18 cellular contexts compared by ENCODE assay signal in genomic region chr15:57313134-57313483, GRCh38.
"Had no signal": no experiment of that assay in that cellular context is flagged by ENCODE, and none has a peak within 500 bp of the region (broad histone marks: within the 10 kb centered on the region; RNA-seq: fewer than 3 reads in every experiment).

No MANE protein-coding gene starts in this region.

- H3K36me3 ChIP-seq: ascending aorta, gastroesophageal sphincter, suprapubic skin, upper lobe of right lung, WERI-Rb-1 had no signal

- DNase-seq: activated CD4-positive, alpha-beta memory T cell treated with anti-CD3 and anti-CD28 coated beads, Interleukin-2, amount 10 ng/mL, durations not matched to agents 7 days and 5 days; activated CD4-positive, alpha-beta T cell treated with anti-CD3 and anti-CD28 coated beads for 36 hours; activated naive CD8-positive, alpha-beta T cell treated with anti-CD3 and anti-CD28 coated beads, Interleukin-2, amount 50 U/mL, for 24 hours; activated T-cell treated with anti-CD3 and anti-CD28 coated beads, Interleukin-2, amount 50 U/mL, for 48 hours; cortex of kidney; effector memory CD8-positive, alpha-beta T cell; hippocampal formation; stimulated activated naive CD4-positive, alpha-beta T cell treated with Interleukin-2 at 50 U/mL for 16 hours; T-helper 1 cell; upper lobe of right lung; WERI-Rb-1 had no signal

- H3K27me3 ChIP-seq: ascending aorta, gastroesophageal sphincter, suprapubic skin, upper lobe of right lung had no signal

- H3K27ac ChIP-seq: ascending aorta, epithelial cell of prostate, gastroesophageal sphincter, SK-N-MC, suprapubic skin, upper lobe of right lung, WERI-Rb-1 had no signal

- ATAC-seq: activated CD4-positive, alpha-beta T cell treated with anti-CD3 and anti-CD28 coated beads for 36 hours; activated naive CD8-positive, alpha-beta T cell treated with anti-CD3 and anti-CD28 coated beads, Interleukin-2, amount 50 U/mL, for 24 hours; effector memory CD8-positive, alpha-beta T cell; gastroesophageal sphincter; upper lobe of right lung had no signal

- H3K4me3 ChIP-seq: ascending aorta, gastroesophageal sphincter, lung, SK-N-MC, smooth muscle cell, suprapubic skin, upper lobe of right lung had no signal

- H3K9me3 ChIP-seq: ascending aorta, gastroesophageal sphincter, suprapubic skin, upper lobe of right lung had no signal

- H3K4me2 ChIP-seq: smooth muscle cell had no signal

- H3K4me1 ChIP-seq: ascending aorta, gastroesophageal sphincter, suprapubic skin, upper lobe of right lung had no signal
